In the genomic region with DNA sequence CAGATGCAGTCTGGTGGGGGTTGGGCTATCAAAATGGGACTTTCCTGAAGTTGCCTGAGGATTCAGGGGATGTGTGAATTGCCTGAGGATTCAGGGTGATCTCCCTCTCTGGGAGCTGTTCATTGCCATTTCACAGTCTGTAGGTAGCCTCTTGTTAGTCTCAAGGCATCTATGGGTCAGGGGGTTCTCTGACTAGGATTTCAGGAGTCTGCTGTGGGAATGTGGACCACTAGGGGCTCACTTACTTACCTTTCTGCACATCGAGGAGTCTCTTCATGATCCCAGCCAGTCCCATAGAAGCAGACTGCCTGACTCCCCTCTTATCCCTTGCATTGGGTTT, we compare ENCODE assay signal across 36 cellular contexts.
"Had no signal": no experiment of that assay in that cellular context is flagged by ENCODE, and none has a peak within 500 bp of the region (broad histone marks: within the 10 kb centered on the region; RNA-seq: fewer than 3 reads in every experiment).

No MANE protein-coding gene starts in this region.

- H3K4me3 ChIP-seq: adrenal gland, Peyer's patch had no signal

- H3K27me3 ChIP-seq: adrenal gland, Peyer's patch had no signal

- H3K36me3 ChIP-seq: adrenal gland, Peyer's patch, WERI-Rb-1 had no signal

- ATAC-seq: activated CD8-positive, alpha-beta T cell treated with anti-CD3 and anti-CD28 coated beads for 36 hours; activated T-cell treated with anti-CD3 and anti-CD28 coated beads, Interleukin-2, amount 50 U/mL, for 72 hours; activated T-helper 17 cell treated with anti-CD3 and anti-CD28 coated beads, Interleukin-2, amount 50 U/mL, for 72 hours; PC-3; SK-N-SH treated with all-trans-retinoic acid at 6 μM for 48 hours had no signal

- H3K4me1 ChIP-seq: adrenal gland, Peyer's patch had no signal

- H3K27me3 Mint-ChIP-seq: activated CD4-positive, alpha-beta T cell treated with anti-CD3 and anti-CD28 coated beads, Interleukin-2, amount 10 ng/mL, durations not matched to agents 24 days and 14 days; activated CD8-positive, alpha-beta T cell treated with anti-CD3 and anti-CD28 coated beads for 36 hours; activated naive CD4-positive, alpha-beta T cell treated with anti-CD3 and anti-CD28 coated beads, Interleukin-2, amount 50 U/mL, for 24 hours; activated naive CD8-positive, alpha-beta T cell treated with anti-CD3 and anti-CD28 coated beads, Interleukin-2, amount 10 ng/mL, durations not matched to agents 7 days and 5 days; activated T-helper 17 cell treated with anti-CD3 and anti-CD28 coated beads, Interleukin-2, amount 50 U/mL, for 72 hours had no signal

- H3K27ac Mint-ChIP-seq: activated CD4-positive, alpha-beta T cell treated with anti-CD3 and anti-CD28 coated beads, Interleukin-2, amount 10 ng/mL, durations not matched to agents 24 days and 14 days; activated CD8-positive, alpha-beta T cell treated with anti-CD3 and anti-CD28 coated beads for 36 hours; activated naive CD4-positive, alpha-beta T cell treated with anti-CD3 and anti-CD28 coated beads, Interleukin-2, amount 50 U/mL, for 24 hours; activated naive CD8-positive, alpha-beta T cell treated with anti-CD3 and anti-CD28 coated beads, Interleukin-2, amount 10 ng/mL, durations not matched to agents 7 days and 5 days; activated T-cell treated with anti-CD3 and anti-CD28 coated beads, Interleukin-2, amount 50 U/mL, for 72 hours; activated T-helper 17 cell treated with anti-CD3 and anti-CD28 coated beads, Interleukin-2, amount 50 U/mL, for 72 hours; brain had no signal

- H3K4me1 Mint-ChIP-seq: activated CD4-positive, alpha-beta T cell treated with anti-CD3 and anti-CD28 coated beads, Interleukin-2, amount 10 ng/mL, durations not matched to agents 24 days and 14 days; activated naive CD4-positive, alpha-beta T cell treated with anti-CD3 and anti-CD28 coated beads, Interleukin-2, amount 50 U/mL, for 24 hours; activated naive CD8-positive, alpha-beta T cell treated with anti-CD3 and anti-CD28 coated beads, Interleukin-2, amount 10 ng/mL, durations not matched to agents 7 days and 5 days; activated T-helper 17 cell treated with anti-CD3 and anti-CD28 coated beads, Interleukin-2, amount 50 U/mL, for 72 hours; brain had no signal

- H3K27ac ChIP-seq: Peyer's patch, WERI-Rb-1 had no signal

- H3K4me3 Mint-ChIP-seq: activated CD4-positive, alpha-beta T cell treated with anti-CD3 and anti-CD28 coated beads, Interleukin-2, amount 10 ng/mL, durations not matched to agents 24 days and 14 days; activated CD8-positive, alpha-beta T cell treated with anti-CD3 and anti-CD28 coated beads for 36 hours; activated naive CD4-positive, alpha-beta T cell treated with anti-CD3 and anti-CD28 coated beads, Interleukin-2, amount 50 U/mL, for 24 hours; activated naive CD8-positive, alpha-beta T cell treated with anti-CD3 and anti-CD28 coated beads, Interleukin-2, amount 10 ng/mL, durations not matched to agents 7 days and 5 days; activated T-cell treated with anti-CD3 and anti-CD28 coated beads, Interleukin-2, amount 50 U/mL, for 72 hours; activated T-helper 17 cell treated with anti-CD3 and anti-CD28 coated beads, Interleukin-2, amount 50 U/mL, for 72 hours; brain had no signal

- DNase-seq: activated CD4-positive, alpha-beta T cell treated with anti-CD3 and anti-CD28 coated beads, Interleukin-2, amount 10 ng/mL, durations not matched to agents 24 days and 14 days; activated CD4-positive, alpha-beta T cell treated with anti-CD3 and anti-CD28 coated beads, Interleukin-2, amount 50 U/mL, for 4 hours; activated CD8-positive, alpha-beta T cell treated with anti-CD3 and anti-CD28 coated beads for 36 hours; activated gamma-delta T cell; activated naive CD4-positive, alpha-beta T cell treated with Interleukin-2 at 50 U/mL for 16 hours; activated naive CD8-positive, alpha-beta T cell treated with anti-CD3 and anti-CD28 coated beads, Interleukin-2, amount 10 ng/mL, durations not matched to agents 7 days and 5 days; activated T-cell treated with anti-CD3 and anti-CD28 coated beads, Interleukin-2, amount 50 U/mL, for 1 hour; activated T-cell treated with anti-CD3 and anti-CD28 coated beads, Interleukin-2, amount 50 U/mL, for 72 hours; adrenal gland; caudate nucleus; cerebellar nuclear complex; Karpas-422; MV-4-11; NCI-H1092; NCI-H1436 treated with DMSO at 0.1 percent for 48 hours; NCI-H1694 treated with DMSO at 0.1 percent for 48 hours; NCI-H2029 treated with DMSO at 0.1 percent for 48 hours; NCI-H2107; NCI-H2171; NCI-H510A; NCI-H526; NCI-H748 treated with DMSO at 0.1 percent for 48 hours; NK-92 treated with Interleukin-12 subunit alpha and Interleukin-12 subunit beta, amount 100 ng/mL, for 24 hours; PC-3; Peyer's patch; RPMI8226; SIG-M5; SW 1271; T-helper 1 cell; T-helper 2 cell; T-helper 9 cell; WERI-Rb-1 had no signal
